In genomic region chr15:75711495-75711894, GRCh38 we compare ENCODE assay signal across 11 cellular contexts. TPM values are rescaled to one million over a fixed set of nuclear protein-coding genes. Genes with fewer than 3 reads are reported as not detected.
DNase-seq lines count a peak whose midpoint lies in the region; ATAC-seq and TF ChIP-seq lines count a peak whose summit lies in the region.
"Not testable (repeated sequence)": the region's sequence is repeated elsewhere in the genome, so short reads cannot be mapped to it uniquely, and the experiment has no call there.
"Had no signal": no experiment of that assay in that cellular context is flagged by ENCODE, and none has a peak within 500 bp of the region (broad histone marks: within the 10 kb centered on the region; RNA-seq: fewer than 3 reads in every experiment).

No MANE protein-coding gene starts in this region.

- H3K18ac ChIP-seq in mesenchymal stem cell (ENCODE audit: low read depth in 1 of 2, low read length in 2 of 2): not testable (repeated sequence)

- not testable (repeated sequence) for H3K23ac ChIP-seq in mesenchymal stem cell (ENCODE audit: low read length in 2 of 2)

- H4K91ac ChIP-seq in mesenchymal stem cell (ENCODE audit: low read length): not testable (repeated sequence)

- RAD21 ChIA-PET in HCT116 (lab: Charles Lee; ENCODE audit: low non-redundant PET in 1 of 2, low total read pairs in 2 of 2, uncharacterized antibody in 2 of 2, unreplicated experiment in 2 of 2): not testable (repeated sequence)

- TSS peak; percentile 43 for BruUV-seq in HCT116 (replicated peaks; lab: Mats Ljungman, UMichigan)

- not testable (repeated sequence) for H2AFZ ChIP-seq in HCT116 (ENCODE audit: low read depth, low read length, poor library complexity, severe bottlenecking); mesenchymal stem cell (ENCODE audit: low read depth, low read length)

- H4K20me1 ChIP-seq in HCT116 (ENCODE audit: insufficient read depth): not testable (repeated sequence)

- H3K4me1 ChIP-seq in HCT116 (ENCODE audit: control insufficient read depth in 1 of 2, insufficient read depth in 2 of 2, low read length in 2 of 2) (peaks cover 10 to 19% of the 10 kb centered on the region in 2 experiments), mesenchymal stem cell (ENCODE audit: control insufficient read depth, insufficient read depth, low read depth, low read length) (peaks cover 19% of the 10 kb centered on the region), transverse colon (peaks cover 17 to 51% (median 23%) of the 10 kb centered on the region in 4 donors)

- not testable (repeated sequence) for H3K4ac ChIP-seq in mesenchymal stem cell (ENCODE audit: low read depth in 1 of 2, low read length in 2 of 2)

- H3K79me2 ChIP-seq in HCT116 (ENCODE audit: insufficient read depth, low read length): not testable (repeated sequence)

- H3K9me2 ChIP-seq in HCT116 (ENCODE audit: insufficient read depth): not testable (repeated sequence)

- H3K4me2 ChIP-seq in HCT116 (ENCODE audit: low read length): peak overlapping the region; percentile 97
- H3K4me2 ChIP-seq in mesenchymal stem cell (ENCODE audit: low read length, poor library complexity, severe bottlenecking): not testable (repeated sequence)

- not testable (repeated sequence) for H2BK120ac ChIP-seq in mesenchymal stem cell (ENCODE audit: low read depth, low read length)

- not testable (repeated sequence) for ATAC-seq in HCT116
- ATAC-seq in SK-N-SH treated with all-trans-retinoic acid at 6 μM for 48 hours (peak; percentile 6; the same call in 1 of the 3 replicates), sciatic nerve (peak; percentile 3)

- H3K4me3 ChIP-seq in AG04449 (ENCODE audit: low read depth, low read length) (peak overlapping the region; percentile 84), HCT116 (replicated peaks in 1 of 2; ENCODE audit: low read depth in 1 of 2, low read length in 2 of 2) (peak overlapping the region; percentile 11 to 89; a peak in 1 of 4 replicates), brain microvascular endothelial cell (ENCODE audit: low read depth, low read length) (peak overlapping the region; percentile 83), fibroblast of pulmonary artery (replicated peaks; ENCODE audit: low read depth, low read length) (peak overlapping the region; percentile 14), mesenchymal stem cell (ENCODE audit: insufficient read depth in 1 of 2, low read depth in 1 of 2, low read length in 2 of 2) (peak overlapping the region in 1 of 2 experiments; percentile 56), transverse colon (peak overlapping the region in 3 of 4 donors; percentile 14 to 40 (median 36))

- 38% methylated on average over 5 of the region's 7 CpGs for WGBS in mesenchymal stem cell
- WGBS in transverse colon (ENCODE audit: low coverage in 1 of 2), 2 donors: 51% methylated on average over 7 of the region's 7 CpGs; no CpG with 5 or more reads in 1 of the 2 donors

- in situ Hi-C loops in brain microvascular endothelial cell (cut with HindIII; ENCODE audit: low pct_ligation_motif_present, low sequenced_read_pairs); transverse colon (cut with MboI; ENCODE audit: low pct_ligation_motif_present in 1 of 4, low pct_unique_long_range_greater_than_20kb in 1 of 4, low sequenced_read_pairs in 3 of 4): not testable (repeated sequence)

- H3K27ac ChIP-seq in HCT116 (ENCODE audit: low read depth, low read length); brain microvascular endothelial cell; mesenchymal stem cell (ENCODE audit: low read length, poor library complexity, severe bottlenecking): not testable (repeated sequence)
- peak overlapping the region; percentile 63 to 96 (median 86) for H3K27ac ChIP-seq in transverse colon

- H2BK15ac ChIP-seq in mesenchymal stem cell (ENCODE audit: low read depth, poor library complexity, severe bottlenecking): not testable (repeated sequence)

- H3K27me3 ChIP-seq in HCT116 (ENCODE audit: insufficient read depth, low read length); brain microvascular endothelial cell (replicated peaks); mesenchymal stem cell (ENCODE audit: control insufficient read depth in 1 of 2, insufficient read depth in 1 of 2, low read length in 2 of 2); transverse colon: not testable (repeated sequence)

- POLR2A ChIA-PET in AG04449 (lab: Yijun Ruan, JAX); HCT116 (lab: Charles Lee): not testable (repeated sequence)

- not testable (repeated sequence) for TF ChIP-seq CTCF in AG04449 (IDR thresholded peaks at IDR 0.05; ENCODE audit: insufficient read depth, low read length, missing control alignments); HCT116 (IDR thresholded peaks at IDR 0.05 in 2 of 3, conservative IDR thresholded peaks at IDR 0.05 in 1 of 3; ENCODE audit: borderline replicate concordance in 1 of 3, insufficient read depth in 1 of 3, low read depth in 2 of 3, low read length in 2 of 3); brain microvascular endothelial cell (IDR thresholded peaks at IDR 0.05; ENCODE audit: low read depth, low read length, missing control alignments); fibroblast of pulmonary artery (IDR thresholded peaks at IDR 0.05; ENCODE audit: low read length, missing control alignments); transverse colon (IDR thresholded peaks at IDR 0.05)

- H3K79me1 ChIP-seq in mesenchymal stem cell (replicated peaks; ENCODE audit: low read length, poor library complexity, severe bottlenecking): not testable (repeated sequence)

- not testable (repeated sequence) for H4K8ac ChIP-seq in mesenchymal stem cell (ENCODE audit: low read length)

- peak overlapping the region; percentile 27; the same call in 1 of the 2 replicates for H3K9ac ChIP-seq in HCT116 (ENCODE audit: low read length)
- not testable (repeated sequence) for H3K9ac ChIP-seq in mesenchymal stem cell (ENCODE audit: low read length)

- CTCF ChIA-PET in AG04449 (lab: Yijun Ruan, JAX); HCT116 (lab: Charles Lee): not testable (repeated sequence)

- not testable (repeated sequence) for H3K36me3 ChIP-seq in HCT116 (ENCODE audit: control insufficient read depth in 1 of 2, insufficient read depth in 2 of 2, low read length in 2 of 2); brain microvascular endothelial cell (replicated peaks); mesenchymal stem cell (ENCODE audit: control insufficient read depth in 1 of 2, insufficient read depth in 2 of 2, low read depth in 1 of 2, low read length in 2 of 2); transverse colon

- not testable (repeated sequence) for H3K14ac ChIP-seq in mesenchymal stem cell (ENCODE audit: low read length in 2 of 2)

- intact Hi-C loops in HCT116 (cut with micrococcal nuclease); sciatic nerve (cut with DNase I); transverse colon (cut with DNase I; ENCODE audit: low total_unique reads): not testable (repeated sequence)

- not testable (repeated sequence) for H2AK5ac ChIP-seq in mesenchymal stem cell (ENCODE audit: low read length, severe bottlenecking)

- not testable (repeated sequence) for H2BK12ac ChIP-seq in mesenchymal stem cell (ENCODE audit: low read length in 2 of 2)

- not testable (repeated sequence) for H3K9me3 ChIP-seq in HCT116 (ENCODE audit: control insufficient read depth in 1 of 2, insufficient read depth in 1 of 2, low read depth in 1 of 2, low read length in 2 of 2); mesenchymal stem cell (ENCODE audit: control insufficient read depth, low read length); transverse colon

- TF ChIP-seq RAD21 in HCT116 (IDR thresholded peaks at IDR 0.05; ENCODE audit: low read depth): not testable (repeated sequence)

- TF ChIP-seq POLR2A in HCT116 (IDR thresholded peaks at IDR 0.05; ENCODE audit: borderline replicate concordance, extremely low read depth, insufficient read depth, insufficient read length); transverse colon (IDR thresholded peaks at IDR 0.05): not testable (repeated sequence)

- not testable (repeated sequence) for H2BK5ac ChIP-seq in mesenchymal stem cell (ENCODE audit: low read depth, low read length, poor library complexity, severe bottlenecking)

- not testable (repeated sequence) for DNase-seq in AG04449 (ENCODE audit: low read depth, low spot score); HCT116 (ENCODE audit: low read depth, low spot score); brain microvascular endothelial cell; fibroblast of pulmonary artery (ENCODE audit: low read depth); sciatic nerve (ENCODE audit: low spot score); transverse colon
- peak; percentile 38 for DNase-seq in mesenchymal stem cell

- not testable (repeated sequence) for TF ChIP-seq EP300 in transverse colon (IDR thresholded peaks at IDR 0.05; ENCODE audit: low read depth)

RNA-seq across cellular contexts. Expression of gene CSPG4, which starts 1.2 kb away (rescaled TPM):
- total RNA-seq in HCT116 (2021; ENCODE audit: unreplicated experiment): 18.1 TPM
- polyA plus RNA-seq in HCT116 (2012): 17.8 and 20.2 TPM in 2 replicates
- polyA plus RNA-seq in mesenchymal stem cell (2013, experiment 1 of 2): 12.4 TPM
- polyA plus RNA-seq in mesenchymal stem cell (2013, experiment 2 of 2): 11.3 TPM
- total RNA-seq in sciatic nerve: 57.5 TPM
- 10 to 100 TPM; 11.2 to 60.9 (median 31.3) TPM for total RNA-seq in transverse colon
- total RNA-seq: activated CD4-positive, alpha-beta T cell treated with anti-CD3 and anti-CD28 coated beads, Interleukin-2, amount 10 ng/mL, durations not matched to agents 24 days and 14 days; activated T-helper 1 cell treated with anti-CD3 and anti-CD28 coated beads, Interleukin-12 subunit alpha, Interleukin-12 subunit beta, Interleukin-2, Interleukin-4 antibody, amounts not matched to agents 30 ng/mL and 10 ng/mL and 1 ng/mL, durations not matched to agents 14 hours and 24 hours and 36 hours had no signal
- polyA plus RNA-seq: CD14-positive monocyte had no signal
